Comparison of ENCODE assay signal across 8 cellular contexts in the genomic region with DNA sequence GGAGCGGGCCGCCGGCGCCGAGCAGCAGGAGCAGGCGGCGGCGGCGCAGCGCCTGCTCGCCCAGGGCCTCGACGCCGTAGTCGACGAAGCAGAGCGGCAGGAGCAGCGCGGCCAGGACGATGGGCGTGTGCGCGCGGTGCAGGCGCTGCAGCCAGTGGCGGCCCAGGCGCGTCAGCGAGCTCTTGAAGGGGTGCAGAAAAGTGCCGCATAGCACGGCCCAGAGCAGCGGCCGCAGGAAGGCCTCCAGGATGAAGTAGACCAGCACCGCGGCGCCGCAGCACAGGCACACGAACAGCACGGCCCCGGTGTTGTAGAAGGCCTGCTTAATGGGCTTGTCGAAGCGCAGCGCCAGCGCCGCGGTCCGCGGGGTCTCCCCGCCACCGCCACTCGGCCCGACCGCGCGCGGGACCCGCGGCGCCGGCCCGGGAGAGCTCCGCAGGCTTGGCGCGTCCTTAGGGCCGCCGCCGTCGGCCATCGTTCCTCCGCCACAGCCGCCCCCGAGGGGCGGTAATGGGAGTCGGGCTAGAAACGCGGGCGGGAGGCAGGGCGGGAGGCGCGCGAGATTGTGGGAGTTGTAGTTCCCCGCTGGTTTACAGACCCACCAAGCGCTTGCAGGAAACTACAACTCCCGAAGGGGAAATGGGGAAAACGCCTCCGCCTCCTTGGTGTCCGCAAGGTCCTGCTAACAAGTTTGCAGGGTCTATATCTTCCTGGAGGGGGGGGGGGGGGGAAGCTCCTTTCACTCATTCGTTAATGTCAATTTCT. TPM values are rescaled to one million over a fixed set of nuclear protein-coding genes. Genes with fewer than 3 reads are reported as not detected.
DNase-seq lines count a peak whose midpoint lies in the region; ATAC-seq and TF ChIP-seq lines count a peak whose summit lies in the region.

A gene (minus strand): TSS at position 509 of the 765 bp plus-strand sequence. CDS start 34 bp downstream, at position 475.

- 0% methylated on average over 26 of the region's 88 CpGs; no CpG with 5 or more reads in 1 of the 2 experiments for WGBS in IMR-90 (ENCODE audit: extremely low coverage in 2 of 2, insufficient read length in 1 of 2), 2 experiments

- peak within 1 kb of the TSS; percentile 66 to 97; a peak in 3 of 4 replicates for H4K8ac ChIP-seq in IMR-90 (ENCODE audit: low read depth in 2 of 2, low read length in 2 of 2)

- H3K79me1 ChIP-seq in IMR-90 (ENCODE audit: low read depth in 1 of 2, low read length in 2 of 2) = peaks cover 4 to 35% of the 10 kb centered on the region in 2 experiments; a peak in 2 of 4 replicates

- TF ChIP-seq CTCF in IMR-90 (conservative IDR thresholded peaks at IDR 0.05; ENCODE audit: low read depth, low read length) (no peak), epithelial cell of esophagus (IDR thresholded peaks at IDR 0.05; ENCODE audit: insufficient read depth, low read depth, low read length, missing control alignments) (no peak), mucosa of descending colon (IDR thresholded peaks at IDR 0.05) (no peak)

- peaks cover 3% of the 10 kb centered on the region for H3K4me1 ChIP-seq in IMR-90 (ENCODE audit: control insufficient read depth, insufficient read depth, low read length)
- peaks cover 31% of the 10 kb centered on the region for H3K4me1 ChIP-seq in mucosa of descending colon (ENCODE audit: low read depth)

- H2BK20ac ChIP-seq in IMR-90 (ENCODE audit: low read depth, low read length) = no peak within 1 kb of the TSS

- H3K9me3 ChIP-seq in IMR-90 (ENCODE audit: control insufficient read depth, insufficient read depth, low read length) (no peaks in the 10 kb centered on the region), mucosa of descending colon (no peaks in the 10 kb centered on the region)

- peak within 1 kb of the TSS; percentile 93 for H2AFZ ChIP-seq in IMR-90 (replicated peaks; ENCODE audit: low read length, poor library complexity)

- peak within 1 kb of the TSS; percentile 89 for H2AK9ac ChIP-seq in IMR-90 (replicated peaks; ENCODE audit: low read depth, low read length, poor library complexity)

- H4K91ac ChIP-seq in IMR-90 (ENCODE audit: insufficient read depth, low read depth, low read length) = no peak within 1 kb of the TSS; the same call in 1 of the 2 replicates

- H4K5ac ChIP-seq in IMR-90 (ENCODE audit: low read depth, low read length) = no peak within 1 kb of the TSS

- H3K9ac ChIP-seq in IMR-90 (ENCODE audit: low read depth, low read length) = peak within 1 kb of the TSS; percentile 76

- peak within 1 kb of the TSS; percentile 46 for H2BK120ac ChIP-seq in IMR-90 (ENCODE audit: low read depth, low read length)

- peak; percentile 60; the same call in 1 of the 2 replicates for TF ChIP-seq POLR2A in IMR-90 (IDR thresholded peaks at IDR 0.05; ENCODE audit: low read depth, low read length)

- peak within 1 kb of the TSS; percentile 61 for H3K14ac ChIP-seq in IMR-90 (replicated peaks; ENCODE audit: low read depth, low read length)

- peak within 1 kb of the TSS; percentile 68 for H2BK5ac ChIP-seq in IMR-90 (ENCODE audit: low read depth, low read length, poor library complexity, severe bottlenecking)

- peak within 1 kb of the TSS; percentile 51; the same call in 1 of the 2 replicates for H2AK5ac ChIP-seq in IMR-90 (ENCODE audit: low read depth, low read length)

- H3K18ac ChIP-seq in IMR-90 (ENCODE audit: low read depth, low read length) = no peak within 1 kb of the TSS

- BruUV-seq in IMR-90 (replicated peaks; lab: Mats Ljungman, UMichigan) = no TSS peak

- H3K9me1 ChIP-seq in IMR-90 (ENCODE audit: insufficient read depth, low read length) = peaks cover 5% of the 10 kb centered on the region; the same call in 1 of the 2 replicates

- intact Hi-C loops in IMR-90 (cut with micrococcal nuclease) (loop anchor here (1.0 to 10.0 kb wide), 4 partner anchors 84 to 205 kb away; a partner anchor contains a TSS), mucosa of descending colon (cut with DNase I, micrococcal nuclease) (no loop called here)

- dilution Hi-C loops in IMR-90 (cut with HindIII; ENCODE audit: low sequenced_read_pairs, unreplicated experiment) = no loop called here

- H3K27ac ChIP-seq in IMR-90 (ENCODE audit: insufficient read depth, low read length) = peak within 1 kb of the TSS; percentile 74

- H3K4ac ChIP-seq in IMR-90 (ENCODE audit: low read depth, low read length) = peak within 1 kb of the TSS; percentile 53

- peak within 1 kb of the TSS; percentile 100 for H3K4me2 ChIP-seq in IMR-90 (ENCODE audit: low read depth, low read length)

- TF ChIP-seq RAD21 in IMR-90 (IDR thresholded peaks at IDR 0.05; ENCODE audit: low read length) = no peak

- H4K20me1 ChIP-seq in IMR-90 (ENCODE audit: insufficient read depth, low read length) = peaks cover 30% of the 10 kb centered on the region

- H3K27me3 ChIP-seq in IMR-90 (ENCODE audit: control insufficient read depth, insufficient read depth, low read length) = no peaks in the 10 kb centered on the region

- H3K4me3 ChIP-seq in IMR-90 (ENCODE audit: insufficient read depth, low read depth, low read length) = peak within 1 kb of the TSS; percentile 84
- H3K4me3 ChIP-seq in epithelial cell of esophagus (ENCODE audit: low read length) = peak within 1 kb of the TSS; percentile 84
- H3K4me3 ChIP-seq in mucosa of descending colon = peak within 1 kb of the TSS; percentile 73

- H2BK15ac ChIP-seq in IMR-90 (ENCODE audit: low read depth, low read length) = no peak within 1 kb of the TSS

- peak within 1 kb of the TSS; percentile 17; the same call in 1 of the 2 replicates for H3K56ac ChIP-seq in IMR-90 (ENCODE audit: extremely low read depth, insufficient read depth, low read length)

- ATAC-seq in GM21528 (IDR thresholded peaks at IDR 0.05; ENCODE audit: low FRiP score, unreplicated experiment) (peak; percentile 93), IMR-90 (ENCODE audit: low read depth) (peak; percentile 96), mucosa of descending colon (peak; percentile 96)

- DNase-seq in DMS 273 (lab: John Stamatoyannopoulos, UW; ENCODE audit: unreplicated experiment) = peak; percentile 99
- peak; percentile 100 for DNase-seq in IMR-90
- DNase-seq in OCI-M1 (lab: John Stamatoyannopoulos, UW) = peak; percentile 98
- peak; percentile 90 for DNase-seq in activated T-cell treated with anti-CD3 and anti-CD28 coated beads for 24 hours (ENCODE audit: low read depth)
- peak; percentile 99 for DNase-seq in epithelial cell of esophagus (ENCODE audit: low read depth)
- peak; percentile 94 to 96 (median 96) for DNase-seq in mucosa of descending colon
- DNase-seq in stimulated activated CD8-positive, alpha-beta memory T cell treated with anti-CD3 and anti-CD28 coated beads, Interleukin-4, amount 100 ng/mL, for 24 hours (ENCODE audit: low read depth) = peak; percentile 88

- POLR2A ChIA-PET in IMR-90 (lab: Charles Lee; ENCODE audit: unreplicated experiment) = interaction anchor here (0.6 kb wide), 2 partner anchors 10 to 12 kb away, joined by 3 to 11 read pairs; no protein-coding TSS in a partner anchor

- in situ Hi-C loops in IMR-90 (cut with MboI; ENCODE audit: low sequenced_read_pairs) = no loop called here

- peak within 1 kb of the TSS; percentile 86 for H3K23ac ChIP-seq in IMR-90 (ENCODE audit: low read depth, low read length)

- H3K36me3 ChIP-seq in IMR-90 (ENCODE audit: control insufficient read depth, insufficient read depth, low read length) = no peaks in the 10 kb centered on the region
- H3K36me3 ChIP-seq in mucosa of descending colon (ENCODE audit: low read depth) = no peaks in the 10 kb centered on the region

- CTCF ChIA-PET in IMR-90 (lab: Yijun Ruan, JAX) = interaction anchor here (0.6 kb wide), 1 partner anchor 635 kb away, joined by 3 read pairs; no protein-coding TSS in a partner anchor

TF ChIP-seq in IMR-90, 13 proteins besides CTCF, POLR2A, EP300 and RAD21:
- no peak for TF ChIP-seq BHLHE40 (IDR thresholded peaks at IDR 0.05; ENCODE audit: low read depth, low read length)
- no peak for TF ChIP-seq CHD1 (IDR thresholded peaks at IDR 0.05; ENCODE audit: low read depth, low read length)
- TF ChIP-seq MXI1 (IDR thresholded peaks at IDR 0.05; ENCODE audit: borderline replicate concordance, low read depth, low read length) = peak; percentile 76; the same call in 1 of the 2 replicates
- TF ChIP-seq RCOR1 (IDR thresholded peaks at IDR 0.05; ENCODE audit: insufficient replicate concordance, low read length) = no peak
- TF ChIP-seq MAZ (IDR thresholded peaks at IDR 0.05; ENCODE audit: borderline replicate concordance, low read depth, low read length) = peak; percentile 94

RNA-seq across cellular contexts. Expression of the gene that starts here (rescaled TPM):
- total RNA-seq in IMR-90 (2012; rRNA removed) = 51.7 and 57.9 TPM in 2 replicates
- 21.0 and 24.8 TPM in 2 replicates for polyA plus RNA-seq in IMR-90 (2012; rRNA removed)
- polyA plus RNA-seq in IMR-90 (2012; cell fraction: cytosol; rRNA removed) = 11.7 and 26.8 TPM in 2 replicates
- polyA plus RNA-seq in IMR-90 (2012; cell fraction: nucleus; rRNA removed; ENCODE audit: low replicate concordance) = 4.9 and 24.1 TPM in 2 replicates
- total RNA-seq in mucosa of descending colon = 10 to 100 TPM; 26.3 to 72.8 (median 33.6) TPM

Comparison
In these comparisons a context has a peak if more than half of its experiments do, and no peak if none do; other contexts are left out.
1. Peak in every context shown above with its lines: DNase-seq, ATAC-seq, H3K4me3 ChIP-seq and H3K27ac ChIP-seq.